ENCODE assay signal across 33 cellular contexts in the genomic region with DNA sequence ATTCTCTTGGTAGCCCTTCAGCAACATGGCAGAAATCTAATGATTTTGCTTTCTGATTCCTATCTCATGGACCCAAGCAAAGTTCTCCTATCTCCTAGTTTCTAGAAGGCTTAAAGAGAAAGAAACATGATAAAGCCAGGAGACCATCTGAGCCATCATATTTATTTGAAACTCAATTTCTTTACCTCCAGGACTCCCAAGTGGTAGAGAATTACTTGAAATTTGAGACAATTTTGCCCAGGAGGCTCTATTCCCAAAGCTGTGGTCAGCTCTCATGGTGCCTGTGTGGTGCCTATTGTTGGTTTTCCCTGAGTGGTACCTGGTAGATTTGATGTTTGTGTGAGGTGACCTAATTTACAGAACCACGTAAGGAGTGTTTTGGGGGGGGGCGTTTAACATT. TPM values are rescaled to one million over a fixed set of nuclear protein-coding genes. Genes with fewer than 3 reads are reported as not detected.
"Had no signal": no experiment of that assay in that cellular context is flagged by ENCODE, and none has a peak within 500 bp of the region (broad histone marks: within the 10 kb centered on the region; RNA-seq: fewer than 3 reads in every experiment).

No MANE protein-coding gene starts in this region.

- H3K9me3 ChIP-seq: SJSA1, SK-N-SH had no signal

- H3K4me3 ChIP-seq: PC-9, SJSA1 had no signal

- H3K4me1 ChIP-seq: SJSA1 had no signal

- DNase-seq: Karpas-422, MM.1S, MV-4-11, NCI-H1092, NCI-H1105, NCI-H1417 treated with DMSO at 0.1 percent for 48 hours, NCI-H1436 treated with DMSO at 0.1 percent for 48 hours, NCI-H1694 treated with DMSO at 0.1 percent for 48 hours, NCI-H187 treated with DMSO at 0.1 percent for 48 hours, NCI-H2029, NCI-H2081, NCI-H2171 treated with DMSO at 0.1 percent for 48 hours, NCI-H2227 treated with DMSO at 0.1 percent for 48 hours, NCI-H345, NCI-H446, NCI-H510A treated with DMSO at 0.1 percent for 48 hours, NCI-H524 treated with DMSO at 0.1 percent for 48 hours, NCI-H526 treated with DMSO at 0.1 percent for 48 hours, NCI-H774, PC-9, SHP77, SIG-M5, SK-N-SH, SW 1271, T-helper 1 cell had no signal

- H3K27ac ChIP-seq: KMS-11, PC-9, RWPE1, SJSA1 had no signal

- H3K27me3 ChIP-seq: SJSA1 had no signal

RNA-seq across cellular contexts. Expression of gene EXD1, which starts 39.3 kb away (rescaled TPM):
- total RNA-seq: LHCN-M2, NCI-H460, OCI-LY7, PC-9, Right ventricle myocardium inferior, RPMI7951, SJSA1 had no signal
